Comparison of ENCODE assay signal across 1 cellular context in genomic region chr20:57718490-57719009, GRCh38.
TF ChIP-seq lines count a peak whose summit lies in the region.

No MANE protein-coding gene starts in this region.

TF ChIP-seq in HepG2, 621 proteins besides CTCF, POLR2A, EP300 and RAD21 (continued from another document):
- TF ChIP-seq GRHL1 (CRISPR knock-in tag; conservative IDR thresholded peaks at IDR 0.05) = no peak
- peak; percentile 35; the same call in 1 of the 2 replicates for TF ChIP-seq GABPB1 (CRISPR knock-in tag; IDR thresholded peaks at IDR 0.05)
- TF ChIP-seq SPEN (CRISPR knock-in tag; IDR thresholded peaks at IDR 0.05; ENCODE audit: low read depth) = no peak
- TF ChIP-seq ZNF878 (CRISPR knock-in tag; IDR thresholded peaks at IDR 0.05) = no peak
- TF ChIP-seq TRIM22 (IDR thresholded peaks at IDR 0.05) = no peak
- TF ChIP-seq, protein P1, sequence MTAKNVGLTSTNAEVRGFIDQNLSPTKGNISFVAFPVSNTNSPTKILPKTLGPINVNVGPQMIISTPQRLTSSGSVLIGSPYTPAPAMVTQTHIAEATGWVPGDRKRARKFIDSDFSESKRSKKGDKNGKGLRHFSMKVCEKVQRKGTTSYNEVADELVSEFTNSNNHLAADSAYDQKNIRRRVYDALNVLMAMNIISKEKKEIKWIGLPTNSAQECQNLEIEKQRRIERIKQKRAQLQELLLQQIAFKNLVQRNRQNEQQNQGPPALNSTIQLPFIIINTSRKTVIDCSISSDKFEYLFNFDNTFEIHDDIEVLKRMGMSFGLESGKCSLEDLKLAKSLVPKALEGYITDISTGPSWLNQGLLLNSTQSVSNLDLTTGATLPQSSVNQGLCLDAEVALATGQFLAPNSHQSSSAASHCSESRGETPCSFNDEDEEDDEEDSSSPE (CRISPR knock-in tag; IDR thresholded peaks at IDR 0.05) = no peak
- TF ChIP-seq ZNF687 (CRISPR knock-in tag; IDR thresholded peaks at IDR 0.05) = peak; percentile 29; the same call in 1 of the 2 replicates
- TF ChIP-seq ATF1 (CRISPR knock-in tag; IDR thresholded peaks at IDR 0.05) = peak; percentile 82
- 0 out of 2 replicates have a peak, but pooled peaks have one; percentile 17 for TF ChIP-seq RFX5 (IDR thresholded peaks at IDR 0.05; ENCODE audit: low read depth, low read length)
- TF ChIP-seq ATF7 (IDR thresholded peaks at IDR 0.05) = peak; percentile 68
- no peak for TF ChIP-seq ATF7 (CRISPR knock-in tag; IDR thresholded peaks at IDR 0.05)
- peak; percentile 87 for TF ChIP-seq NFYC (CRISPR knock-in tag; IDR thresholded peaks at IDR 0.05)
- no peak for TF ChIP-seq MBNL3 (CRISPR knock-in tag; conservative IDR thresholded peaks at IDR 0.05)
- TF ChIP-seq DR1 (CRISPR knock-in tag; IDR thresholded peaks at IDR 0.05) = no peak
- no peak for TF ChIP-seq ZNF501 (CRISPR knock-in tag; IDR thresholded peaks at IDR 0.05)
- peak; percentile 74 for TF ChIP-seq SP2 (CRISPR knock-in tag; IDR thresholded peaks at IDR 0.05)
- TF ChIP-seq TFDP1 (CRISPR knock-in tag; IDR thresholded peaks at IDR 0.05; ENCODE audit: borderline replicate concordance) = peak; percentile 59; the same call in 1 of the 2 replicates
- no peak for TF ChIP-seq LBX2 (CRISPR knock-in tag; IDR thresholded peaks at IDR 0.05; ENCODE audit: borderline replicate concordance)
- TF ChIP-seq ZBTB44 (CRISPR knock-in tag; IDR thresholded peaks at IDR 0.05) = no peak
- TF ChIP-seq, protein P2, sequence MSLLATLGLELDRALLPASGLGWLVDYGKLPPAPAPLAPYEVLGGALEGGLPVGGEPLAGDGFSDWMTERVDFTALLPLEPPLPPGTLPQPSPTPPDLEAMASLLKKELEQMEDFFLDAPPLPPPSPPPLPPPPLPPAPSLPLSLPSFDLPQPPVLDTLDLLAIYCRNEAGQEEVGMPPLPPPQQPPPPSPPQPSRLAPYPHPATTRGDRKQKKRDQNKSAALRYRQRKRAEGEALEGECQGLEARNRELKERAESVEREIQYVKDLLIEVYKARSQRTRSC (CRISPR knock-in tag; IDR thresholded peaks at IDR 0.05; ENCODE audit: low read depth) = no peak
- TF ChIP-seq DDIT3 (CRISPR knock-in tag; IDR thresholded peaks at IDR 0.05) = no peak
- peak; percentile 65 for TF ChIP-seq CREM (IDR thresholded peaks at IDR 0.05)
- TF ChIP-seq CREM (CRISPR knock-in tag; IDR thresholded peaks at IDR 0.05) = no peak
- no peak for TF ChIP-seq UBTF (CRISPR knock-in tag; IDR thresholded peaks at IDR 0.05)
- no peak for TF ChIP-seq FLYWCH1 (CRISPR knock-in tag; IDR thresholded peaks at IDR 0.05)
- no peak for TF ChIP-seq HNRNPUL1 (IDR thresholded peaks at IDR 0.05; ENCODE audit: low read depth, low read length)
- TF ChIP-seq ZNF790 (CRISPR knock-in tag; IDR thresholded peaks at IDR 0.05; ENCODE audit: borderline replicate concordance) = no peak
- peak; percentile 93 for TF ChIP-seq CREB1 (IDR thresholded peaks at IDR 0.05)
- TF ChIP-seq CREB1 (CRISPR knock-in tag; IDR thresholded peaks at IDR 0.05) = peak; percentile 88
- no peak for TF ChIP-seq ZNF333 (CRISPR knock-in tag; IDR thresholded peaks at IDR 0.05; ENCODE audit: borderline replicate concordance)
- TF ChIP-seq, protein P3, sequence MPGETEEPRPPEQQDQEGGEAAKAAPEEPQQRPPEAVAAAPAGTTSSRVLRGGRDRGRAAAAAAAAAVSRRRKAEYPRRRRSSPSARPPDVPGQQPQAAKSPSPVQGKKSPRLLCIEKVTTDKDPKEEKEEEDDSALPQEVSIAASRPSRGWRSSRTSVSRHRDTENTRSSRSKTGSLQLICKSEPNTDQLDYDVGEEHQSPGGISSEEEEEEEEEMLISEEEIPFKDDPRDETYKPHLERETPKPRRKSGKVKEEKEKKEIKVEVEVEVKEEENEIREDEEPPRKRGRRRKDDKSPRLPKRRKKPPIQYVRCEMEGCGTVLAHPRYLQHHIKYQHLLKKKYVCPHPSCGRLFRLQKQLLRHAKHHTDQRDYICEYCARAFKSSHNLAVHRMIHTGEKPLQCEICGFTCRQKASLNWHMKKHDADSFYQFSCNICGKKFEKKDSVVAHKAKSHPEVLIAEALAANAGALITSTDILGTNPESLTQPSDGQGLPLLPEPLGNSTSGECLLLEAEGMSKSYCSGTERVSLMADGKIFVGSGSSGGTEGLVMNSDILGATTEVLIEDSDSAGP (CRISPR knock-in tag; IDR thresholded peaks at IDR 0.05; ENCODE audit: borderline replicate concordance) = peak; percentile 97
- TF ChIP-seq, protein P4, sequence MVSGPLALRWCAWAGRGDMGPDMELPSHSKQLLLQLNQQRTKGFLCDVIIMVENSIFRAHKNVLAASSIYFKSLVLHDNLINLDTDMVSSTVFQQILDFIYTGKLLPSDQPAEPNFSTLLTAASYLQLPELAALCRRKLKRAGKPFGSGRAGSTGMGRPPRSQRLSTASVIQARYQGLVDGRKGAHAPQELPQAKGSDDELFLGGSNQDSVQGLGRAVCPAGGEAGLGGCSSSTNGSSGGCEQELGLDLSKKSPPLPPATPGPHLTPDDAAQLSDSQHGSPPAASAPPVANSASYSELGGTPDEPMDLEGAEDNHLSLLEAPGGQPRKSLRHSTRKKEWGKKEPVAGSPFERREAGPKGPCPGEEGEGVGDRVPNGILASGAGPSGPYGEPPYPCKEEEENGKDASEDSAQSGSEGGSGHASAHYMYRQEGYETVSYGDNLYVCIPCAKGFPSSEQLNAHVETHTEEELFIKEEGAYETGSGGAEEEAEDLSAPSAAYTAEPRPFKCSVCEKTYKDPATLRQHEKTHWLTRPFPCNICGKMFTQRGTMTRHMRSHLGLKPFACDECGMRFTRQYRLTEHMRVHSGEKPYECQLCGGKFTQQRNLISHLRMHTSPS (CRISPR knock-in tag; IDR thresholded peaks at IDR 0.05; ENCODE audit: low read depth) = no peak
- TF ChIP-seq, protein P5, sequence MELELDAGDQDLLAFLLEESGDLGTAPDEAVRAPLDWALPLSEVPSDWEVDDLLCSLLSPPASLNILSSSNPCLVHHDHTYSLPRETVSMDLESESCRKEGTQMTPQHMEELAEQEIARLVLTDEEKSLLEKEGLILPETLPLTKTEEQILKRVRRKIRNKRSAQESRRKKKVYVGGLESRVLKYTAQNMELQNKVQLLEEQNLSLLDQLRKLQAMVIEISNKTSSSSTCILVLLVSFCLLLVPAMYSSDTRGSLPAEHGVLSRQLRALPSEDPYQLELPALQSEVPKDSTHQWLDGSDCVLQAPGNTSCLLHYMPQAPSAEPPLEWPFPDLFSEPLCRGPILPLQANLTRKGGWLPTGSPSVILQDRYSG (CRISPR knock-in tag; IDR thresholded peaks at IDR 0.05) = no peak
- no peak for TF ChIP-seq KDM1A (CRISPR knock-in tag; IDR thresholded peaks at IDR 0.05)
- TF ChIP-seq MYC (CRISPR knock-in tag; IDR thresholded peaks at IDR 0.05; ENCODE audit: borderline replicate concordance) = peak; percentile 49; the same call in 1 of the 2 replicates
